Comparison of ENCODE assay signal across 2 cellular contexts in the genomic region with DNA sequence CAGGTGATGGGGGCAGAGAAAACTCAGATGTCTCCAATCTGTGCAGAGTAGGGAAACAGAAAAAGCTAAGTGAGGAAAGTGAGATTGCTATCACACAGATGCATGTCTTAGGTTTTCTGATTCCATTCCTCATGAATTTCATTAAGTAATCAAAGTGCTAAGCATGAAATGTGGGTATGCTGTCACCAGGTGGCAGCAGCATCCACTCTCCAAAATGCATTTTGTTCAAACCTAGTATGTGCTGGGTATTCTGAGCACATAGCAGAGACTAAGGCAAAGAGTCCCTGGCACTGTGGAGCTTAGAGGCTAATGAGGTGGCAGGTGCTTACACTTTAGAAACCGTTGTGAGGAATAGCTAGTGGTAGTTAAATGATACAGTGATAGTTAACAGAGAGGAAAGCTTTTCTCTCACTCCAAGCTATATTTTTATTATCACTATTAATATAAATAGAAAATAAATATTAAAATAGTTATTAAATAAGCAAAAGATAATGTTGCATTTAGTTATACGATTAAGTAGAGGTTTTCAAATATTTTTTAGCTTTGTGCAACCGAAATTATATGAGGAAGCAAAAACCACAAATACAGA.
TF ChIP-seq lines count a peak whose summit lies in the region.

No MANE protein-coding gene starts in this region.

TF ChIP-seq in HCT116, 20 proteins besides CTCF, POLR2A, EP300 and RAD21 (continued from another document):
- TF ChIP-seq REST (IDR thresholded peaks at IDR 0.05; ENCODE audit: low read depth) (no peak), SP1 (IDR thresholded peaks at IDR 0.05; ENCODE audit: low read depth) (no peak), ZBTB33 (IDR thresholded peaks at IDR 0.05; ENCODE audit: extremely low read depth, insufficient replicate concordance, low read length) (no peak), EZH2 (IDR thresholded peaks at IDR 0.05) (no peak), SIN3A (IDR thresholded peaks at IDR 0.05; ENCODE audit: low read depth) (no peak), ATF3 (IDR thresholded peaks at IDR 0.05) (no peak), EZH2phosphoT487 (IDR thresholded peaks at IDR 0.05; ENCODE audit: borderline replicate concordance) (no peak), MAX (IDR thresholded peaks at IDR 0.05) (no peak), EGR1 (IDR thresholded peaks at IDR 0.05; ENCODE audit: low read depth) (no peak), FOSL1 (IDR thresholded peaks at IDR 0.05; ENCODE audit: low read depth) (no peak), YY1 (IDR thresholded peaks at IDR 0.05; ENCODE audit: extremely low read depth, insufficient replicate concordance, low read depth, low read length) (no peak), CBX3 (IDR thresholded peaks at IDR 0.05; ENCODE audit: low read depth) (no peak), JUND (IDR thresholded peaks at IDR 0.05) (no peak), TCF7L2 (IDR thresholded peaks at IDR 0.05; ENCODE audit: borderline replicate concordance, extremely low read depth, insufficient read depth, insufficient read length) (no peak)
TF ChIP-seq in HCT116: peak in this region for 0.

TF ChIP-seq in K562, 482 proteins besides CTCF, POLR2A, EP300 and RAD21 (continued from another document):
- TF ChIP-seq MBD1 (CRISPR knock-in tag; IDR thresholded peaks at IDR 0.05), result no peak
- TF ChIP-seq SP1 (CRISPR knock-in tag; IDR thresholded peaks at IDR 0.05), result no peak
- TF ChIP-seq CGGBP1 (CRISPR knock-in tag; IDR thresholded peaks at IDR 0.05), result no peak
- TF ChIP-seq, protein P1, sequence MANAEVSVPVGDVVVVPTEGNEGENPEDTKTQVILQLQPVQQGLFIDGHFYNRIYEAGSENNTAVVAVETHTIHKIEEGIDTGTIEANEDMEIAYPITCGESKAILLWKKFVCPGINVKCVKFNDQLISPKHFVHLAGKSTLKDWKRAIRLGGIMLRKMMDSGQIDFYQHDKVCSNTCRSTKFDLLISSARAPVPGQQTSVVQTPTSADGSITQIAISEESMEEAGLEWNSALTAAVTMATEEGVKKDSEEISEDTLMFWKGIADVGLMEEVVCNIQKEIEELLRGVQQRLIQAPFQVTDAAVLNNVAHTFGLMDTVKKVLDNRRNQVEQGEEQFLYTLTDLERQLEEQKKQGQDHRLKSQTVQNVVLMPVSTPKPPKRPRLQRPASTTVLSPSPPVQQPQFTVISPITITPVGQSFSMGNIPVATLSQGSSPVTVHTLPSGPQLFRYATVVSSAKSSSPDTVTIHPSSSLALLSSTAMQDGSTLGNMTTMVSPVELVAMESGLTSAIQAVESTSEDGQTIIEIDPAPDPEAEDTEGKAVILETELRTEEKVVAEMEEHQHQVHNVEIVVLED (CRISPR knock-in tag; IDR thresholded peaks at IDR 0.05), result no peak
- no peak for TF ChIP-seq IFI16 (CRISPR knock-in tag; IDR thresholded peaks at IDR 0.05)
- TF ChIP-seq ZNF3 (CRISPR knock-in tag; IDR thresholded peaks at IDR 0.05), result no peak
- TF ChIP-seq KLF6 (CRISPR knock-in tag; IDR thresholded peaks at IDR 0.05; ENCODE audit: borderline replicate concordance), result no peak
TF ChIP-seq in K562: peak in this region for 0.
